In the genomic region with DNA sequence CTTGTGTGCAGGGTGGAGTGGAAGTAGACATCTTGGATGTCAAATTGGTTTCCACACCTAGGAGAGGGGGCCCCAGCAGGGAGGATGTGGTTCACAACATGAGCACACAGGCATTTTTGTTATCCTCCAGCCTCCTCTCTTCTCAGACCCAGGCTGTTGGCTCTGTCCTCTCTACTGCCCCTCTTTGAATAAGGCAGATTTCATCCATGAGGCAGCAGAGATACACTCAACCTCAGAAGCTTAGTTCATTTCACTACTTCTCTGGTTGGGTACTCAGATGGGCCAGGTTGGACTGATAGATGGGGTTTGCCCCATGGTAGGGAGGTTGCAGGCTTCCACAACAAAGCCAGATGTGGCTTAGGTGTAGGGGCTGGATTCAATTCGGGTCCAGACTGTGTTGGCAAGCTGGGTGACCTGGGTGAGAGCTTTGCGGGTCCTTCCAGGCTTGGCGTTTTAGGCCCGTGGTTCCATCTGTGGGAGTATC, we compare ENCODE assay signal across 15 cellular contexts. TPM values are rescaled to one million over a fixed set of nuclear protein-coding genes. Genes with fewer than 3 reads are reported as not detected.
DNase-seq lines count a peak whose midpoint lies in the region; ATAC-seq and TF ChIP-seq lines count a peak whose summit lies in the region.
"Had no signal": no experiment of that assay in that cellular context is flagged by ENCODE, and none has a peak within 500 bp of the region (broad histone marks: within the 10 kb centered on the region; RNA-seq: fewer than 3 reads in every experiment).

No MANE protein-coding gene starts in this region.

- H3K9me3 Mint-ChIP-seq in CD8-positive, alpha-beta T cell = no peaks in the 10 kb centered on the region
- no peaks in the 10 kb centered on the region for H3K9me3 Mint-ChIP-seq in activated naive CD8-positive, alpha-beta T cell treated with anti-CD3 and anti-CD28 coated beads, Interleukin-2, amount 10 ng/mL, durations not matched to agents 7 days and 5 days

- intact Hi-C loops in CD8-positive, alpha-beta T cell (cut with DNase I, micrococcal nuclease) = loop anchor here in 1 of 2 experiments (5.0 kb wide), 1 partner anchor 126 kb away; a partner anchor contains a TSS
- intact Hi-C loops in spleen (cut with DNase I; ENCODE audit: low total_unique reads) = no loop called here

- CTCF ChIA-PET in CD8-positive, alpha-beta T cell (lab: Charles Lee) = interaction anchor here (0.9 to 5.9 kb wide), 8 partner anchors 11 to 246 kb away, joined by 4 to 46 read pairs (median 8); a partner anchor contains a TSS

- H3K27ac ChIP-seq in CD8-positive, alpha-beta T cell (ENCODE audit: low read depth, low read length) = no peak overlapping the region
- H3K27ac ChIP-seq in spleen = peak overlapping the region in 7 of 8 donors; percentile 6 to 82 (median 75)
- H3K27ac ChIP-seq: cardiac muscle cell had no signal

- H3K4me3 Mint-ChIP-seq in CD8-positive, alpha-beta T cell = no peak overlapping the region
- peak overlapping the region; percentile 65 for H3K4me3 Mint-ChIP-seq in activated naive CD8-positive, alpha-beta T cell treated with anti-CD3 and anti-CD28 coated beads, Interleukin-2, amount 10 ng/mL, durations not matched to agents 7 days and 5 days

- peak; percentile 71 for ATAC-seq in CD8-positive, alpha-beta T cell
- ATAC-seq in activated naive CD8-positive, alpha-beta T cell treated with anti-CD3 and anti-CD28 coated beads, Interleukin-2, amount 10 ng/mL, durations not matched to agents 7 days and 5 days (ENCODE audit: low read depth) = peak; percentile 80
- ATAC-seq: left cardiac atrium had no signal

- POLR2A ChIA-PET in CD8-positive, alpha-beta T cell (lab: Charles Lee) = interaction anchor here (1.6 to 3.2 kb wide), 3 partner anchors 13 to 31 kb away, joined by 3 to 20 read pairs (median 17); a partner anchor contains a TSS
- POLR2A ChIA-PET in activated naive CD8-positive, alpha-beta T cell treated with anti-CD3 and anti-CD28 coated beads, Interleukin-2, amount 10 ng/mL, durations not matched to agents 7 days and 5 days (lab: Charles Lee) = interaction anchor here (0.6 to 3.4 kb wide), 9 partner anchors 8 to 127 kb away, joined by 3 to 11 read pairs (median 5); a partner anchor contains a TSS

- peak overlapping the region; percentile 17 for H3K4me3 ChIP-seq in CD8-positive, alpha-beta T cell (ENCODE audit: low read depth, low read length)
- H3K4me3 ChIP-seq in Loucy (ENCODE audit: low read length, poor library complexity, severe bottlenecking) = no peak overlapping the region
- no peak overlapping the region for H3K4me3 ChIP-seq in spleen
- H3K4me3 ChIP-seq: cardiac muscle cell had no signal

- H3K27ac Mint-ChIP-seq in CD8-positive, alpha-beta T cell = peak overlapping the region; percentile 87
- H3K27ac Mint-ChIP-seq in activated naive CD8-positive, alpha-beta T cell treated with anti-CD3 and anti-CD28 coated beads, Interleukin-2, amount 10 ng/mL, durations not matched to agents 7 days and 5 days = peak overlapping the region; percentile 92

- no peak for TF ChIP-seq POLR2A in spleen (IDR thresholded peaks at IDR 0.05)

- no peaks in the 10 kb centered on the region for H3K36me3 ChIP-seq in CD8-positive, alpha-beta T cell (ENCODE audit: insufficient read depth, low read length)
- peaks cover 7% of the 10 kb centered on the region; the same call in 1 of the 2 replicates for H3K36me3 ChIP-seq in Loucy (ENCODE audit: insufficient read depth, low read length)
- peaks cover 0 to 97% (median 28%) of the 10 kb centered on the region in 6 donors for H3K36me3 ChIP-seq in spleen
- H3K36me3 ChIP-seq: cardiac muscle cell had no signal

- peaks cover 30% of the 10 kb centered on the region for H3K36me3 Mint-ChIP-seq in CD8-positive, alpha-beta T cell
- peaks cover 40% of the 10 kb centered on the region for H3K36me3 Mint-ChIP-seq in activated naive CD8-positive, alpha-beta T cell treated with anti-CD3 and anti-CD28 coated beads, Interleukin-2, amount 10 ng/mL, durations not matched to agents 7 days and 5 days

- H3K9me3 ChIP-seq in CD8-positive, alpha-beta T cell (ENCODE audit: low read length) = no peaks in the 10 kb centered on the region
- H3K9me3 ChIP-seq in Loucy (ENCODE audit: insufficient read depth, low read depth, low read length) (no peaks in the 10 kb centered on the region), spleen (no peaks in the 10 kb centered on the region)

- no peaks in the 10 kb centered on the region for H3K27me3 Mint-ChIP-seq in CD8-positive, alpha-beta T cell (ENCODE audit: low read depth)
- H3K27me3 Mint-ChIP-seq in activated naive CD8-positive, alpha-beta T cell treated with anti-CD3 and anti-CD28 coated beads, Interleukin-2, amount 10 ng/mL, durations not matched to agents 7 days and 5 days = no peaks in the 10 kb centered on the region

- H3K4me1 Mint-ChIP-seq in CD8-positive, alpha-beta T cell (ENCODE audit: low read depth) = peaks cover 71% of the 10 kb centered on the region
- peaks cover 66% of the 10 kb centered on the region for H3K4me1 Mint-ChIP-seq in activated naive CD8-positive, alpha-beta T cell treated with anti-CD3 and anti-CD28 coated beads, Interleukin-2, amount 10 ng/mL, durations not matched to agents 7 days and 5 days

- no peak for TF ChIP-seq CTCF in CD8-positive, alpha-beta T cell (IDR thresholded peaks at IDR 0.05)
- TF ChIP-seq CTCF in Loucy (conservative IDR thresholded peaks at IDR 0.05; ENCODE audit: low read length) (no peak; the same call in 1 of the 2 replicates), spleen (IDR thresholded peaks at IDR 0.05 in 8 of 11, conservative IDR thresholded peaks at IDR 0.05 in 3 of 11) (no peak)

- DNase-seq in CD8-positive, alpha-beta T cell = peak in 4 of 7 experiments; percentile 37 to 75 (median 56)
- no peak for DNase-seq in activated naive CD8-positive, alpha-beta T cell treated with anti-CD3 and anti-CD28 coated beads, Interleukin-2, amount 10 ng/mL, durations not matched to agents 7 days and 5 days
- DNase-seq in spleen = peak; percentile 78
- no peak for DNase-seq in pons (ENCODE audit: low spot score)
- DNase-seq in superior temporal gyrus (ENCODE audit: extremely low spot score) = no peak
- DNase-seq in NCI-H345 treated with DMSO at 0.1 percent for 48 hours (lab: John Stamatoyannopoulos, UW; ENCODE audit: unreplicated experiment) = no peak
- DNase-seq: DMS153; effector CD8-positive, alpha-beta T cell; KBM-7; left cardiac atrium; NCI-H1105; NCI-H2171 treated with DMSO at 0.1 percent for 48 hours; small intestine had no signal

- no peaks in the 10 kb centered on the region for H3K79me2 ChIP-seq in Loucy (ENCODE audit: insufficient read depth, low read length)

- peak overlapping the region; percentile 40 for H3K9ac ChIP-seq in Loucy (ENCODE audit: low read depth, low read length, poor library complexity, severe bottlenecking)

- H3K27me3 ChIP-seq in CD8-positive, alpha-beta T cell (ENCODE audit: insufficient read depth, low read length) = no peaks in the 10 kb centered on the region
- H3K27me3 ChIP-seq in Loucy (ENCODE audit: insufficient read depth, low read length, poor library complexity, severe bottlenecking) (no peaks in the 10 kb centered on the region), spleen (replicated peaks in 1 of 7) (no peaks in the 10 kb centered on the region)
- H3K27me3 ChIP-seq: cardiac muscle cell had no signal

- no peaks in the 10 kb centered on the region for H4K20me1 ChIP-seq in Loucy (ENCODE audit: insufficient read depth, low read length, poor library complexity, severe bottlenecking)

- H3F3A ChIP-seq in Loucy (ENCODE audit: low read depth) = no peaks in the 10 kb centered on the region

- no peaks in the 10 kb centered on the region for H3K9me2 ChIP-seq in Loucy (replicated peaks; ENCODE audit: low read depth, low read length)

- H3K4me1 ChIP-seq in CD8-positive, alpha-beta T cell (ENCODE audit: insufficient read depth, low read length) = peaks cover 71% of the 10 kb centered on the region
- H3K4me1 ChIP-seq in Loucy (ENCODE audit: insufficient read depth, low read length, poor library complexity, severe bottlenecking) = peaks cover 39% of the 10 kb centered on the region
- peaks cover 11 to 91% (median 51%) of the 10 kb centered on the region in 6 donors for H3K4me1 ChIP-seq in spleen

- WGBS in spleen, 5 donors = 77 to 92% (median 79%) methylated on average over 4 of the region's 4 CpGs

- peak overlapping the region; percentile 49 for H3K4me2 ChIP-seq in Loucy (ENCODE audit: low read depth, low read length, poor library complexity, severe bottlenecking)

- H2AFZ ChIP-seq in Loucy (ENCODE audit: low read length) = peak overlapping the region; percentile 46; the same call in 1 of the 2 replicates

RNA-seq across cellular contexts. Expression of a gene that starts 22.2 kb away (rescaled TPM):
- total RNA-seq in CD8-positive, alpha-beta T cell = 10 to 100 TPM; 79.4 to 85.2 TPM
- total RNA-seq in activated naive CD8-positive, alpha-beta T cell treated with anti-CD3 and anti-CD28 coated beads, Interleukin-2, amount 10 ng/mL, durations not matched to agents 7 days and 5 days = 100 to 1,000 TPM; 132 to 139 TPM
- total RNA-seq in spleen = 10 to 100 TPM; 64.4 to 89.7 (median 68.5) TPM
- 10 to 100 TPM; 12.4 to 13.1 (median 12.7) TPM for polyA plus RNA-seq in spleen

RNA-seq across cellular contexts. Expression of a gene that starts 39.9 kb away (rescaled TPM):
- 1 to 10 TPM; 9.5 TPM for total RNA-seq in CD8-positive, alpha-beta T cell
- total RNA-seq in activated naive CD8-positive, alpha-beta T cell treated with anti-CD3 and anti-CD28 coated beads, Interleukin-2, amount 10 ng/mL, durations not matched to agents 7 days and 5 days = 10 to 100 TPM; 21.1 to 25.2 TPM
- total RNA-seq in spleen = 10 to 100 TPM; 22.3 to 31.7 (median 27.6) TPM
- polyA plus RNA-seq in spleen = 10 to 100 TPM; 17.4 to 28.8 (median 25.2) TPM

RNA-seq across cellular contexts. Expression of a gene that starts 39.9 kb away (rescaled TPM):
- 10 to 100 TPM; 18.5 to 20.9 TPM for total RNA-seq in CD8-positive, alpha-beta T cell
- total RNA-seq in activated naive CD8-positive, alpha-beta T cell treated with anti-CD3 and anti-CD28 coated beads, Interleukin-2, amount 10 ng/mL, durations not matched to agents 7 days and 5 days = 10 to 100 TPM; 15.2 to 17.0 TPM
- total RNA-seq in spleen = 10 to 100 TPM in 5 of 7 donors, 1 to 10 TPM in 2; 8.6 to 12.7 (median 10.3) TPM
- polyA plus RNA-seq in spleen = 10 to 100 TPM; 15.8 to 19.0 (median 17.6) TPM

RNA-seq across cellular contexts. Expression of a gene that starts 47.2 kb away (rescaled TPM):
- total RNA-seq in CD8-positive, alpha-beta T cell = not detected
- total RNA-seq in activated naive CD8-positive, alpha-beta T cell treated with anti-CD3 and anti-CD28 coated beads, Interleukin-2, amount 10 ng/mL, durations not matched to agents 7 days and 5 days = not detected
- total RNA-seq in spleen = not detected
- not detected for polyA plus RNA-seq in spleen
- total RNA-seq: cardiac muscle cell, left cardiac atrium had no signal
- polyA plus RNA-seq: cardiac muscle cell, small intestine had no signal

Comparison
In these comparisons a context has a peak if more than half of its experiments do, and no peak if none do; other contexts are left out.
1. DNase-seq: peak in CD8-positive, alpha-beta T cell (4 of 7) and spleen (single experiment); none in activated naive CD8-positive, alpha-beta T cell treated with anti-CD3 and anti-CD28 coated beads, Interleukin-2, amount 10 ng/mL, durations not matched to agents 7 days and 5 days (single experiment), pons (single experiment), superior temporal gyrus (single experiment) and NCI-H345 treated with DMSO at 0.1 percent for 48 hours (single experiment).